ENCODE assay signal across 8 cellular contexts in the genomic region with DNA sequence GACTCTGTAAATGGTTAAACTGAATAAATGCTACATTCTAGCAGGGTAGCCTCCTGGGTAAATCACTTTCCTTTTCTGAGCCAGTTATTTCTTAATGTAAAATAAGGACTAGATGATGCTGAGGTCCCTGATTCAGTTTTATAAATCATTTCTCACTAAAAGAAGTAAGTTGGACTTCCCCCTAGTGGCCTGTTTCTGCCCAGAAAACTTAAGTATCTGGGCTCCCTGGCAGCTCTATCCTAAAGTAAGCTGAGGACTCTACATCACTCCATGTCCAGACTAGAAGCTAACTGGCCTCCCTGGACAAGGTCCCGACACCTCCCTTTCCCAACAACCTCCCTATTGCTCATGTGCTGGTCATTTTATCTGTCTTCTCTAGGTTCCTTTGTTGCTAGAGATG. TPM values are rescaled to one million over a fixed set of nuclear protein-coding genes. Genes with fewer than 3 reads are reported as not detected.
A peak's percentile ranks its signal among the peaks of the same experiment; 100 is the strongest.
DNase-seq lines count a peak whose midpoint lies in the region; ATAC-seq and TF ChIP-seq lines count a peak whose summit lies in the region.

No MANE protein-coding gene starts in this region.

- H4K91ac ChIP-seq in H9 (ENCODE audit: insufficient read length, low read depth, low read length), result no peak overlapping the region

- H3K9me3 Mint-ChIP-seq in CD14-positive monocyte (no peaks in the 10 kb centered on the region), H9 (no peaks in the 10 kb centered on the region)
- H3K9me3 Mint-ChIP-seq in activated CD8-positive, alpha-beta T cell treated with anti-CD3 and anti-CD28 coated beads, Interleukin-2, amount 10 ng/mL, durations not matched to agents 7 days and 5 days (ENCODE audit: insufficient read depth), result no peaks in the 10 kb centered on the region

- peaks cover 58 to 71% of the 10 kb centered on the region in 2 donors for H3K36me3 Mint-ChIP-seq in CD14-positive monocyte
- peaks cover 38 to 70% (median 58%) of the 10 kb centered on the region in 3 experiments for H3K36me3 Mint-ChIP-seq in H9 (ENCODE audit: insufficient read depth in 1 of 3, low read depth in 3 of 3)
- peaks cover 65% of the 10 kb centered on the region for H3K36me3 Mint-ChIP-seq in activated CD8-positive, alpha-beta T cell treated with anti-CD3 and anti-CD28 coated beads, Interleukin-2, amount 10 ng/mL, durations not matched to agents 7 days and 5 days (ENCODE audit: low read depth)

- H3K4me1 ChIP-seq in H9 (ENCODE audit: insufficient read depth, low read length), result no peaks in the 10 kb centered on the region; the same call in 1 of the 2 replicates
- peaks cover 9 to 21% of the 10 kb centered on the region in 2 donors for H3K4me1 ChIP-seq in left lung

- TF ChIP-seq CTCF in CD14-positive monocyte (IDR thresholded peaks at IDR 0.05), result peak; percentile 51
- TF ChIP-seq CTCF in H9 (conservative IDR thresholded peaks at IDR 0.05), result peak; percentile 64
- peak; percentile 28 to 37 for TF ChIP-seq CTCF in left lung (IDR thresholded peaks at IDR 0.05)

- POLR2A ChIA-PET in activated CD8-positive, alpha-beta T cell treated with anti-CD3 and anti-CD28 coated beads, Interleukin-2, amount 10 ng/mL, durations not matched to agents 7 days and 5 days (lab: Charles Lee), result interaction anchor here (0.7 kb wide), 1 partner anchor 511 kb away, joined by 4 read pairs; no protein-coding TSS in a partner anchor

- no peak overlapping the region for H4K5ac ChIP-seq in H9 (ENCODE audit: insufficient read length, low read depth, low read length)

- H3K18ac ChIP-seq in H9 (ENCODE audit: insufficient read length, low read depth, low read length), result no peak overlapping the region

- no peak overlapping the region for H2AFZ ChIP-seq in H9 (ENCODE audit: low read length)

- H3K27ac ChIP-seq in H9 (ENCODE audit: insufficient read length, low read depth, low read length) (no peak overlapping the region), left lung (no peak overlapping the region)

- H2BK5ac ChIP-seq in H9 (ENCODE audit: insufficient read length, low read length), result no peak overlapping the region

- H3K23me2 ChIP-seq in H9 (ENCODE audit: insufficient read length, low read depth, low read length, poor library complexity, severe bottlenecking), result peaks cover 11% of the 10 kb centered on the region

- no CpG with 5 or more reads among the region's 1 CpG for WGBS in H9 (ENCODE audit: extremely low coverage, insufficient read length, low lambda C conversion rate)

- no peak for DNase-seq in CD14-positive monocyte (ENCODE audit: low spot score)
- no peak for DNase-seq in H9
- no peak for DNase-seq in activated CD8-positive, alpha-beta T cell treated with anti-CD3 and anti-CD28 coated beads, Interleukin-2, amount 10 ng/mL, durations not matched to agents 7 days and 5 days
- no peak for DNase-seq in left lung
- no peak for DNase-seq in NCI-H446 treated with DMSO at 0.1 percent for 48 hours (lab: John Stamatoyannopoulos, UW)
- DNase-seq in HPDE6-E6E7 (ENCODE audit: extremely low spot score), result no peak

- H4K8ac ChIP-seq in H9 (replicated peaks; ENCODE audit: insufficient read length, low read depth, low read length), result no peak overlapping the region

- no peak overlapping the region for H2BK12ac ChIP-seq in H9 (ENCODE audit: insufficient read length, low read depth, low read length)

- no peak overlapping the region for H3K14ac ChIP-seq in H9 (ENCODE audit: insufficient read depth, low read length)

- H3K79me1 ChIP-seq in H9 (ENCODE audit: insufficient read depth, low read depth, low read length, poor library complexity, severe bottlenecking), result no peaks in the 10 kb centered on the region

- H3K27ac Mint-ChIP-seq in CD14-positive monocyte (peak overlapping the region in 2 of 7 donors; percentile 13 to 70), H9 (peak overlapping the region in 1 of 3 experiments; percentile 75; a peak in 1 of 7 replicates)
- peak overlapping the region; percentile 52 for H3K27ac Mint-ChIP-seq in activated CD8-positive, alpha-beta T cell treated with anti-CD3 and anti-CD28 coated beads, Interleukin-2, amount 10 ng/mL, durations not matched to agents 7 days and 5 days

- H2BK15ac ChIP-seq in H9 (ENCODE audit: low read depth, low read length), result no peak overlapping the region

- H3K9me3 ChIP-seq in H9 (ENCODE audit: control insufficient read depth, low read depth, low read length), result no peaks in the 10 kb centered on the region
- no peaks in the 10 kb centered on the region for H3K9me3 ChIP-seq in left lung

- H2AK5ac ChIP-seq in H9 (ENCODE audit: insufficient read length, low read length), result no peak overlapping the region

- H3K23ac ChIP-seq in H9 (ENCODE audit: insufficient read length, low read depth, low read length), result no peak overlapping the region

- H3K36me3 ChIP-seq in left lung, result peaks cover 0 to 74% of the 10 kb centered on the region in 2 donors

- H3K4me3 ChIP-seq in left lung, result no peak overlapping the region

- no peak overlapping the region for H3T11ph ChIP-seq in H9 (ENCODE audit: low read length)

- H3K27me3 ChIP-seq in H9 (ENCODE audit: insufficient read depth, low read length) (no peaks in the 10 kb centered on the region; the same call in 1 of the 2 replicates), left lung (no peaks in the 10 kb centered on the region)

- H3K4me2 ChIP-seq in H9 (ENCODE audit: insufficient read depth, insufficient read length, low read length), result no peak overlapping the region

- ATAC-seq in activated CD8-positive, alpha-beta T cell treated with anti-CD3 and anti-CD28 coated beads, Interleukin-2, amount 10 ng/mL, durations not matched to agents 7 days and 5 days, result no peak
- no peak for ATAC-seq in left lung
- ATAC-seq in HG02884 (IDR thresholded peaks at IDR 0.05; ENCODE audit: unreplicated experiment), result no peak
- no peak for ATAC-seq in HG03565 (IDR thresholded peaks at IDR 0.05; ENCODE audit: unreplicated experiment)

- H2BK20ac ChIP-seq in H9 (ENCODE audit: low read depth, low read length, poor library complexity, severe bottlenecking), result no peak overlapping the region

- H3K56ac ChIP-seq in H9 (ENCODE audit: insufficient read length, low read depth, low read length), result no peak overlapping the region

- H3K9ac ChIP-seq in H9 (ENCODE audit: extremely low read depth, insufficient read length, low read length), result no peak overlapping the region

- H3K4me3 Mint-ChIP-seq in CD14-positive monocyte (no peak overlapping the region), H9 (peak overlapping the region; percentile 22 to 62; a peak in 3 of 5 replicates)
- peak overlapping the region; percentile 35 for H3K4me3 Mint-ChIP-seq in activated CD8-positive, alpha-beta T cell treated with anti-CD3 and anti-CD28 coated beads, Interleukin-2, amount 10 ng/mL, durations not matched to agents 7 days and 5 days

- H3K4me1 Mint-ChIP-seq in CD14-positive monocyte, result peaks cover 24% of the 10 kb centered on the region
- H3K4me1 Mint-ChIP-seq in H9, result peaks cover 7 to 16% of the 10 kb centered on the region in 2 experiments
- peaks cover 32% of the 10 kb centered on the region for H3K4me1 Mint-ChIP-seq in activated CD8-positive, alpha-beta T cell treated with anti-CD3 and anti-CD28 coated beads, Interleukin-2, amount 10 ng/mL, durations not matched to agents 7 days and 5 days (ENCODE audit: low read depth)

- H3K4ac ChIP-seq in H9 (ENCODE audit: low read depth, low read length), result no peak overlapping the region

- no peaks in the 10 kb centered on the region for H3K79me2 ChIP-seq in H9 (ENCODE audit: insufficient read depth, low read length)

- peaks cover 2% of the 10 kb centered on the region for H4K20me1 ChIP-seq in H9 (ENCODE audit: control insufficient read depth, insufficient read depth, insufficient read length)

- intact Hi-C loops in CD14-positive monocyte (cut with micrococcal nuclease), result no loop called here
- intact Hi-C loops in left lung (cut with DNase I), result loop anchor here in 1 of 2 donors (10.0 kb wide), 1 partner anchor 282 kb away; no protein-coding TSS in a partner anchor

- no peak overlapping the region for H2BK120ac ChIP-seq in H9 (ENCODE audit: low read depth, low read length, poor library complexity, severe bottlenecking)

- CTCF ChIA-PET in activated CD8-positive, alpha-beta T cell treated with anti-CD3 and anti-CD28 coated beads, Interleukin-2, amount 10 ng/mL, durations not matched to agents 7 days and 5 days (lab: Charles Lee), result interaction anchor here (0.5 to 5.6 kb wide), 16 partner anchors 9 to 303 kb away, joined by 3 to 40 read pairs (median 5); a partner anchor contains a TSS

- H3K27me3 Mint-ChIP-seq in CD14-positive monocyte (ENCODE audit: low read depth in 3 of 3) (peaks cover 0 to 2% (median 0%) of the 10 kb centered on the region in 3 donors), H9 (ENCODE audit: low read depth) (no peaks in the 10 kb centered on the region)
- H3K27me3 Mint-ChIP-seq in activated CD8-positive, alpha-beta T cell treated with anti-CD3 and anti-CD28 coated beads, Interleukin-2, amount 10 ng/mL, durations not matched to agents 7 days and 5 days (ENCODE audit: low read depth), result no peaks in the 10 kb centered on the region

RNA-seq across cellular contexts. Expression of a gene that starts 3.0 kb away (rescaled TPM):
- 10 to 100 TPM in 1 of 2 donors, 1 to 10 TPM in 1; 9.6 to 15.9 TPM for polyA plus RNA-seq in CD14-positive monocyte
- total RNA-seq in H9 (2021) (44.3 and 47.8 TPM in 2 replicates), left lung (10 to 100 TPM; 23.5 to 25.1 TPM)
- 10 to 100 TPM; 28.9 to 32.8 TPM for total RNA-seq in activated CD8-positive, alpha-beta T cell treated with anti-CD3 and anti-CD28 coated beads, Interleukin-2, amount 10 ng/mL, durations not matched to agents 7 days and 5 days

RNA-seq across cellular contexts. Expression of a gene that starts 13.1 kb away (rescaled TPM):
- polyA plus RNA-seq in CD14-positive monocyte, result 10 to 100 TPM; 10.7 to 11.8 TPM
- 19.4 and 21.2 TPM in 2 replicates for total RNA-seq in H9 (2021)
- total RNA-seq in activated CD8-positive, alpha-beta T cell treated with anti-CD3 and anti-CD28 coated beads, Interleukin-2, amount 10 ng/mL, durations not matched to agents 7 days and 5 days, result 10 to 100 TPM; 14.9 to 16.4 TPM
- 10 to 100 TPM; 16.2 to 16.3 TPM for total RNA-seq in left lung

RNA-seq across cellular contexts. Expression of a gene that starts 24.2 kb away (rescaled TPM):
- not detected for polyA plus RNA-seq in CD14-positive monocyte
- total RNA-seq in H9 (2021) (3.8 and 4.3 TPM in 2 replicates), left lung (100 to 1,000 TPM; 130 to 192 TPM)
- 1 to 10 TPM; 1.8 to 1.9 TPM for total RNA-seq in activated CD8-positive, alpha-beta T cell treated with anti-CD3 and anti-CD28 coated beads, Interleukin-2, amount 10 ng/mL, durations not matched to agents 7 days and 5 days

RNA-seq across cellular contexts. Expression of a gene that starts 26.6 kb away (rescaled TPM):
- not detected for polyA plus RNA-seq in CD14-positive monocyte
- total RNA-seq in H9 (2021) (not detected in 2 replicates), left lung (1 to 10 TPM; 1.2 to 7.8 TPM)
- not detected for total RNA-seq in activated CD8-positive, alpha-beta T cell treated with anti-CD3 and anti-CD28 coated beads, Interleukin-2, amount 10 ng/mL, durations not matched to agents 7 days and 5 days

RNA-seq across cellular contexts. Expression of a gene that starts 34.4 kb away (rescaled TPM):
- 10 to 100 TPM; 47.4 to 58.3 TPM for polyA plus RNA-seq in CD14-positive monocyte
- total RNA-seq in H9 (2021) (118 and 120 TPM in 2 replicates), left lung (10 to 100 TPM; 56.2 to 65.8 TPM)
- total RNA-seq in activated CD8-positive, alpha-beta T cell treated with anti-CD3 and anti-CD28 coated beads, Interleukin-2, amount 10 ng/mL, durations not matched to agents 7 days and 5 days, result 10 to 100 TPM; 85.1 to 91.2 TPM

Comparison
In these comparisons a context has a peak if more than half of its experiments do, and no peak if none do; other contexts are left out.
1. H3K4me3 Mint-ChIP-seq: peak in H9 (2 of 2) and activated CD8-positive, alpha-beta T cell treated with anti-CD3 and anti-CD28 coated beads, Interleukin-2, amount 10 ng/mL, durations not matched to agents 7 days and 5 days (single experiment); none in CD14-positive monocyte (0 of 2).
2. RNA of a gene that starts 24.2 kb away (total RNA-seq): 130 to 192 TPM in left lung; 3.8 to 4.3 TPM in H9 and 1.8 to 1.9 TPM in activated CD8-positive, alpha-beta T cell treated with anti-CD3 and anti-CD28 coated beads, Interleukin-2, amount 10 ng/mL, durations not matched to agents 7 days and 5 days; every median in the first group is over 10 times any median in the second.
3. Peak in every context shown above with its lines, with median percentiles within 50 percentile points of each other: CTCF ChIP-seq.